8 cellular contexts compared by ENCODE assay signal in the genomic region with DNA sequence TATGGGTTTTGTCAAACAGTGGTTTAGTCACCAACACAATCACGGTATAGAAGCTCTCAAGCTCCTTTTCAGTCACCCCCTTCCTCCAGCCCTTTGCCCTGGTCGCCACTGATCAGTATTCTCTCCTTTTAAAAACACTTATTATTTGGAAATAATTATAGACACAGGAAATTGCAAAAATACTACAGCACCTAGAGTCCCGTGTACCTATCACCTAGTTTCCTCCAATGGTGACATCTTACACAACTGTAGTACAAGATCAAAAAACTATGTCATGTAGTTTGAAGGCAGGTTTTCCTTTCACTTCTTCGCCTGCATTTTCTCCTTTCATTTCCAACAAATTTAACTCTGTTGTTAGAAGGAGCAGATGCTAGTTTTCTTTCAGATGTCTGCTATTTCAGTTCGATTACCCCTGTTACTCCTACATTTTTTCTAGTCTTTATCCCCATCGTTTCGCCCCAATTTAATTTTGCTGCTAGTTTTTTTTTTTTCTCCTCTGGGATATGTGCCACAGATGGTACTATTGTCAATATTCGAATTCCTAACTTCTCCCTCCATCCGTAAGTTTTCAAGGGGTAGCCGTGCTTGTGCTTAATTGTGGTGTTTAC. TPM values are rescaled to one million over a fixed set of nuclear protein-coding genes. Genes with fewer than 3 reads are reported as not detected.
DNase-seq lines count a peak whose midpoint lies in the region; ATAC-seq, FAIRE-seq and TF ChIP-seq lines count a peak whose summit lies in the region.

No MANE protein-coding gene starts in this region.

- TF ChIP-seq CTCF in endothelial cell (IDR thresholded peaks at IDR 0.05; ENCODE audit: unreplicated experiment) = no peak

- ATAC-seq in naive thymus-derived CD8-positive, alpha-beta T cell = peak; percentile 39 to 59
- no peak for ATAC-seq in GM21576 (IDR thresholded peaks at IDR 0.05; ENCODE audit: unreplicated experiment)

- H3K27me3 Mint-ChIP-seq in T-helper 1 cell treated with Interleukin-12 subunit alpha and Interleukin-12 subunit beta and Interleukin-4 antibody, amounts not matched to agents 30 μg/mL and 1 μg/mL, for 36 hours (ENCODE audit: low read depth) = no peaks in the 10 kb centered on the region
- peaks cover 2% of the 10 kb centered on the region for H3K27me3 Mint-ChIP-seq in endothelial cell (ENCODE audit: unreplicated experiment)
- H3K27me3 Mint-ChIP-seq in naive thymus-derived CD8-positive, alpha-beta T cell = peaks cover 0 to 1% (median 0%) of the 10 kb centered on the region in 5 donors

- FAIRE-seq in HTR-8/SVneo (lab: Jason Lieb, UNC) = no peak

- peak overlapping the region; percentile 96 for H3K4me3 Mint-ChIP-seq in T-helper 1 cell treated with Interleukin-12 subunit alpha and Interleukin-12 subunit beta and Interleukin-4 antibody, amounts not matched to agents 30 μg/mL and 1 μg/mL, for 36 hours
- H3K4me3 Mint-ChIP-seq in endothelial cell (ENCODE audit: unreplicated experiment) = peak overlapping the region; percentile 90
- peak overlapping the region; percentile 93 to 100 (median 98) for H3K4me3 Mint-ChIP-seq in naive thymus-derived CD8-positive, alpha-beta T cell

- peak; percentile 13 for DNase-seq in activated CD4-positive, alpha-beta T cell treated with anti-CD3 and anti-CD28 coated beads for 48 hours
- DNase-seq in activated CD4-positive, alpha-beta T cell treated with anti-CD3 and anti-CD28 coated beads, Interleukin-2, amount 50 U/mL, for 1 hour = no peak
- DNase-seq in HTR-8/SVneo (ENCODE audit: insufficient read length, low spot score) (peak; percentile 39), endothelial cell (ENCODE audit: low spot score) (peak; percentile 6), mucosa of gallbladder (ENCODE audit: low spot score) (no peak)
- peak in 5 of 10 donors; percentile 21 to 72 (median 62) for DNase-seq in naive thymus-derived CD8-positive, alpha-beta T cell

- H3K4me1 Mint-ChIP-seq in T-helper 1 cell treated with Interleukin-12 subunit alpha and Interleukin-12 subunit beta and Interleukin-4 antibody, amounts not matched to agents 30 μg/mL and 1 μg/mL, for 36 hours (ENCODE audit: low read depth) = peaks cover 15% of the 10 kb centered on the region
- H3K4me1 Mint-ChIP-seq in endothelial cell (ENCODE audit: unreplicated experiment) = peaks cover 17% of the 10 kb centered on the region
- peaks cover 6 to 29% (median 25%) of the 10 kb centered on the region in 4 donors for H3K4me1 Mint-ChIP-seq in naive thymus-derived CD8-positive, alpha-beta T cell

- no peaks in the 10 kb centered on the region for H3K36me3 Mint-ChIP-seq in T-helper 1 cell treated with Interleukin-12 subunit alpha and Interleukin-12 subunit beta and Interleukin-4 antibody, amounts not matched to agents 30 μg/mL and 1 μg/mL, for 36 hours (ENCODE audit: low read depth)
- no peaks in the 10 kb centered on the region for H3K36me3 Mint-ChIP-seq in endothelial cell (ENCODE audit: low read depth, unreplicated experiment)
- peaks cover 0 to 3% (median 0%) of the 10 kb centered on the region in 3 donors for H3K36me3 Mint-ChIP-seq in naive thymus-derived CD8-positive, alpha-beta T cell

- no peaks in the 10 kb centered on the region for H3K9me3 Mint-ChIP-seq in T-helper 1 cell treated with Interleukin-12 subunit alpha and Interleukin-12 subunit beta and Interleukin-4 antibody, amounts not matched to agents 30 μg/mL and 1 μg/mL, for 36 hours
- no peaks in the 10 kb centered on the region for H3K9me3 Mint-ChIP-seq in endothelial cell (ENCODE audit: unreplicated experiment)
- no peaks in the 10 kb centered on the region for H3K9me3 Mint-ChIP-seq in naive thymus-derived CD8-positive, alpha-beta T cell

- POLR2A ChIA-PET in naive thymus-derived CD8-positive, alpha-beta T cell (lab: Charles Lee) = interaction anchor here (0.7 to 2.9 kb wide), 5 partner anchors 115 to 306 kb away, joined by 3 to 33 read pairs (median 4); a partner anchor contains a TSS

- H3K27ac Mint-ChIP-seq in T-helper 1 cell treated with Interleukin-12 subunit alpha and Interleukin-12 subunit beta and Interleukin-4 antibody, amounts not matched to agents 30 μg/mL and 1 μg/mL, for 36 hours = peak overlapping the region; percentile 95
- H3K27ac Mint-ChIP-seq in endothelial cell (ENCODE audit: unreplicated experiment) = peak overlapping the region; percentile 89
- peak overlapping the region; percentile 96 to 100 (median 99) for H3K27ac Mint-ChIP-seq in naive thymus-derived CD8-positive, alpha-beta T cell

RNA-seq across cellular contexts. Expression of a gene that starts 0.6 kb away (rescaled TPM):
- total RNA-seq in endothelial cell (ENCODE audit: unreplicated experiment) (6.2 TPM), mucosa of gallbladder (7.6 TPM)
- 1 to 10 TPM; 9.7 to 9.8 TPM for total RNA-seq in naive thymus-derived CD8-positive, alpha-beta T cell
- 10 to 100 TPM in 2 of 3 donors, 1 to 10 TPM in 1; 9.2 to 11.8 (median 11.6) TPM for polyA plus RNA-seq in naive thymus-derived CD8-positive, alpha-beta T cell

Comparison
In these comparisons a context has a peak if more than half of its experiments do, and no peak if none do; other contexts are left out.
1. DNase-seq: peak in activated CD4-positive, alpha-beta T cell treated with anti-CD3 and anti-CD28 coated beads for 48 hours (single experiment), HTR-8/SVneo (single experiment) and endothelial cell (single experiment); none in activated CD4-positive, alpha-beta T cell treated with anti-CD3 and anti-CD28 coated beads, Interleukin-2, amount 50 U/mL, for 1 hour (single experiment) and mucosa of gallbladder (single experiment).
2. Peak in every context shown above with its lines, with median percentiles within 50 percentile points of each other: H3K27ac Mint-ChIP-seq and H3K4me3 Mint-ChIP-seq.